19 cellular contexts compared by ENCODE assay signal in genomic region chr22:48486163-48486957, GRCh38.
"Had no signal": no experiment of that assay in that cellular context is flagged by ENCODE, and none has a peak within 500 bp of the region (broad histone marks: within the 10 kb centered on the region; RNA-seq: fewer than 3 reads in every experiment).

No MANE protein-coding gene starts in this region.

- H3K4me3 ChIP-seq: coronary artery, heart right ventricle, testis had no signal

- H3K27me3 ChIP-seq: testis had no signal

- ATAC-seq: activated CD4-positive, alpha-beta T cell treated with anti-CD3 and anti-CD28 coated beads for 36 hours; heart right ventricle; left ventricle myocardium superior; WTC11 had no signal

- H3K36me3 ChIP-seq: heart right ventricle had no signal

- DNase-seq: activated CD4-positive, alpha-beta T cell treated with anti-CD3 and anti-CD28 coated beads for 36 hours; activated CD4-positive, alpha-beta T cell treated with anti-CD3 and anti-CD28 coated beads, Interleukin-2, amount 50 U/mL, for 4 hours; activated CD8-positive, alpha-beta memory T cell treated with anti-CD3 and anti-CD28 coated beads for 24 hours; activated naive CD4-positive, alpha-beta T cell treated with Interleukin-2 at 50 U/mL for 16 hours; activated naive CD8-positive, alpha-beta T cell treated with anti-CD3 and anti-CD28 coated beads for 36 hours; activated T-cell treated with anti-CD3 and anti-CD28 coated beads, Interleukin-2, amount 50 U/mL, for 48 hours; cerebellar nuclear complex; foreskin fibroblast; heart right ventricle; left ventricle myocardium superior; mammary epithelial cell; midbrain; stimulated activated CD4-positive, alpha-beta T cell treated with anti-CD3 and anti-CD28 coated beads, Interleukin-4, amount 100 ng/mL, for 1 hour; stimulated activated naive CD4-positive, alpha-beta T cell; T1000; testis; trophoblast cell had no signal
